ENCODE assay signal across 8 cellular contexts in genomic region chr11:67613313-67613959, GRCh38. TPM values are rescaled to one million over a fixed set of nuclear protein-coding genes. Genes with fewer than 3 reads are reported as not detected.
A peak's percentile ranks its signal among the peaks of the same experiment; 100 is the strongest.
DNase-seq lines count a peak whose midpoint lies in the region; ATAC-seq and TF ChIP-seq lines count a peak whose summit lies in the region.

No MANE protein-coding gene starts in this region.

- H3K36me3 Mint-ChIP-seq in mesothelial cell of epicardium = no peaks in the 10 kb centered on the region
- no peaks in the 10 kb centered on the region for H3K36me3 Mint-ChIP-seq in type B pancreatic cell

- peak overlapping the region; percentile 61 for H3K4me3 ChIP-seq in adipocyte (ENCODE audit: low read length)

- peak overlapping the region; percentile 46 for H3K9ac ChIP-seq in adipocyte (ENCODE audit: low read length)

- H3K4me1 Mint-ChIP-seq in mesothelial cell of epicardium = peaks cover 12% of the 10 kb centered on the region
- peaks cover 12% of the 10 kb centered on the region for H3K4me1 Mint-ChIP-seq in type B pancreatic cell (ENCODE audit: unreplicated experiment)

- H3K27ac Mint-ChIP-seq in mesothelial cell of epicardium = peak overlapping the region; percentile 82
- H3K27ac Mint-ChIP-seq in type B pancreatic cell = peak overlapping the region; percentile 16

- H3K27me3 Mint-ChIP-seq in mesothelial cell of epicardium (ENCODE audit: low read depth) (peaks cover 9% of the 10 kb centered on the region), type B pancreatic cell (peaks cover 12% of the 10 kb centered on the region)

- H3K4me3 Mint-ChIP-seq in mesothelial cell of epicardium = peak overlapping the region; percentile 62
- no peak overlapping the region for H3K4me3 Mint-ChIP-seq in type B pancreatic cell

- ATAC-seq in Right ventricle myocardium inferior (peak; percentile 6), left ventricle myocardium superior (no peak), GM19452 (IDR thresholded peaks at IDR 0.05; ENCODE audit: unreplicated experiment) (no peak)

- H3K9me3 Mint-ChIP-seq in mesothelial cell of epicardium (no peaks in the 10 kb centered on the region), type B pancreatic cell (no peaks in the 10 kb centered on the region)

- TF ChIP-seq CTCF in mesothelial cell of epicardium (IDR thresholded peaks at IDR 0.05; ENCODE audit: unreplicated experiment) = no peak
- no peak for TF ChIP-seq CTCF in type B pancreatic cell (conservative IDR thresholded peaks at IDR 0.05)

- peaks cover 5% of the 10 kb centered on the region for H3K4me1 ChIP-seq in adipocyte (ENCODE audit: control insufficient read depth, insufficient read depth, low read length)

- H3K9me3 ChIP-seq in adipocyte (ENCODE audit: control insufficient read depth, low read length) = no peaks in the 10 kb centered on the region

- H3K27me3 ChIP-seq in adipocyte (replicated peaks; ENCODE audit: control insufficient read depth, insufficient read depth, low read length) = peaks cover 13% of the 10 kb centered on the region

- H3K36me3 ChIP-seq in adipocyte (ENCODE audit: control insufficient read depth, insufficient read depth, low read length, severe bottlenecking) = peaks cover 44% of the 10 kb centered on the region

- no peak for DNase-seq in Right ventricle myocardium inferior (ENCODE audit: missing footprints)
- no peak for DNase-seq in left ventricle myocardium superior
- no peak for DNase-seq in adipocyte (ENCODE audit: low read depth)
- no peak for DNase-seq in mesothelial cell of epicardium (ENCODE audit: low spot score in 2 of 2, unreplicated experiment in 2 of 2)
- no peak for DNase-seq in type B pancreatic cell (ENCODE audit: extremely low spot score, unreplicated experiment)
- no peak for DNase-seq in EL
- no peak for DNase-seq in hypothalamus (lab: John Stamatoyannopoulos, UW)

- intact Hi-C loops in Right ventricle myocardium inferior (cut with DNase I) (no loop called here), left ventricle myocardium superior (cut with micrococcal nuclease) (no loop called here)

RNA-seq across cellular contexts. Expression of gene NDUFV1, which starts 6.7 kb away (rescaled TPM):
- total RNA-seq in Right ventricle myocardium inferior = 724 TPM
- total RNA-seq in left ventricle myocardium superior = 768 TPM
- 179 to 187 TPM (median 180 TPM) in 3 replicates for total RNA-seq in mesothelial cell of epicardium
- 220 and 226 TPM in 2 replicates for total RNA-seq in type B pancreatic cell (ENCODE audit: low replicate concordance)

RNA-seq across cellular contexts. Expression of gene NUDT8, which starts 16.3 kb away (rescaled TPM):
- 104 TPM for total RNA-seq in Right ventricle myocardium inferior
- 106 TPM for total RNA-seq in left ventricle myocardium superior
- total RNA-seq in mesothelial cell of epicardium = 5.0 to 6.2 TPM (median 5.6 TPM) in 3 replicates
- 10.3 and 16.0 TPM in 2 replicates for total RNA-seq in type B pancreatic cell (ENCODE audit: low replicate concordance)

RNA-seq across cellular contexts. Expression of gene TBX10, which starts 26.1 kb away (rescaled TPM):
- total RNA-seq in Right ventricle myocardium inferior (0.41 TPM), left ventricle myocardium superior (0.37 TPM), mesothelial cell of epicardium (not detected in 3 replicates), type B pancreatic cell (ENCODE audit: low replicate concordance) (not detected in 2 replicates)

RNA-seq across cellular contexts. Expression of gene GSTP1, which starts 29.8 kb away (rescaled TPM):
- total RNA-seq in Right ventricle myocardium inferior (393 TPM), left ventricle myocardium superior (360 TPM), mesothelial cell of epicardium (875 to 906 TPM (median 905 TPM) in 3 replicates), type B pancreatic cell (ENCODE audit: low replicate concordance) (1,009 and 1,011 TPM in 2 replicates)

RNA-seq across cellular contexts. Expression of gene ACY3, which starts 37.1 kb away (rescaled TPM):
- total RNA-seq in Right ventricle myocardium inferior = not detected
- total RNA-seq in left ventricle myocardium superior = not detected
- not detected in 3 replicates for total RNA-seq in mesothelial cell of epicardium
- total RNA-seq in type B pancreatic cell (ENCODE audit: low replicate concordance) = 2.2 and 5.8 TPM in 2 replicates
